In genomic region chr3:129481225-129481782, GRCh38 we compare ENCODE assay signal across 13 cellular contexts. TPM values are rescaled to one million over a fixed set of nuclear protein-coding genes. Genes with fewer than 3 reads are reported as not detected.
DNase-seq lines count a peak whose midpoint lies in the region; ATAC-seq and TF ChIP-seq lines count a peak whose summit lies in the region.
"Not testable (repeated sequence)": the region's sequence is repeated elsewhere in the genome, so short reads cannot be mapped to it uniquely, and the experiment has no call there.
"Had no signal": no experiment of that assay in that cellular context is flagged by ENCODE, and none has a peak within 500 bp of the region (broad histone marks: within the 10 kb centered on the region; RNA-seq: fewer than 3 reads in every experiment).

No MANE protein-coding gene starts in this region.

- peaks cover 61% of the 10 kb centered on the region for H3K36me3 Mint-ChIP-seq in CD8-positive, alpha-beta T cell

- 43% methylated on average over 6 of the region's 11 CpGs for WGBS in mammary epithelial cell (ENCODE audit: low coverage, missing lambda C conversion rate)
- 90% methylated on average over 8 of the region's 11 CpGs for WGBS in thymus

- peak overlapping the region; percentile 61 for H2AFZ ChIP-seq in mammary epithelial cell (ENCODE audit: low read depth, low read length)
- H2AFZ ChIP-seq in parathyroid adenoma, result not testable (repeated sequence)

- peak overlapping the region; percentile 35 for H3K27ac ChIP-seq in CD8-positive, alpha-beta T cell (ENCODE audit: low read depth, low read length)
- H3K27ac ChIP-seq in Peyer's patch (peak overlapping the region in 3 of 4 donors; percentile 30 to 60 (median 54)), mammary epithelial cell (ENCODE audit: insufficient read depth, low read depth, low read length) (peak overlapping the region; percentile 85), left lung (peak overlapping the region; percentile 47 to 58), parathyroid adenoma (peak overlapping the region; percentile 53), thymus (ENCODE audit: low read depth) (peak overlapping the region; percentile 53)

- not testable (repeated sequence) for H3K9me3 Mint-ChIP-seq in CD8-positive, alpha-beta T cell

- peak overlapping the region; percentile 46 for H3K4me2 ChIP-seq in mammary epithelial cell (ENCODE audit: insufficient read depth, low read depth, low read length)
- not testable (repeated sequence) for H3K4me2 ChIP-seq in parathyroid adenoma (ENCODE audit: low read length)

- not testable (repeated sequence) for H3K4me3 ChIP-seq in CD8-positive, alpha-beta T cell (ENCODE audit: low read depth, low read length); Peyer's patch; mammary epithelial cell (replicated peaks in 1 of 3; ENCODE audit: insufficient read depth in 1 of 3, low read depth in 2 of 3, low read length in 3 of 3); fibroblast of mammary gland (ENCODE audit: control insufficient read depth, low read depth, low read length); left lung; parathyroid adenoma (ENCODE audit: low read depth, low read length); thymus (ENCODE audit: low read length)

- dilution Hi-C loops in mammary epithelial cell (cut with HindIII; ENCODE audit: low sequenced_read_pairs), result not testable (repeated sequence)

- H3K36me3 ChIP-seq in CD8-positive, alpha-beta T cell (ENCODE audit: insufficient read depth, low read length); mammary epithelial cell (ENCODE audit: insufficient read depth, low read length); parathyroid adenoma (ENCODE audit: control insufficient read depth, insufficient read depth, low read length): not testable (repeated sequence)
- peaks cover 0 to 37% (median 0%) of the 10 kb centered on the region in 3 donors for H3K36me3 ChIP-seq in Peyer's patch
- peaks cover 0 to 74% of the 10 kb centered on the region in 2 donors for H3K36me3 ChIP-seq in left lung
- peaks cover 62% of the 10 kb centered on the region for H3K36me3 ChIP-seq in thymus (ENCODE audit: control insufficient read depth, insufficient read depth)

- not testable (repeated sequence) for H3K4me1 Mint-ChIP-seq in CD8-positive, alpha-beta T cell (ENCODE audit: low read depth)

- intact Hi-C loops in CD8-positive, alpha-beta T cell (cut with DNase I, micrococcal nuclease); mammary epithelial cell (cut with micrococcal nuclease); left lung (cut with DNase I): not testable (repeated sequence)

- H3K4me3 Mint-ChIP-seq in CD8-positive, alpha-beta T cell, result not testable (repeated sequence)

- POLR2A ChIA-PET in CD8-positive, alpha-beta T cell (lab: Charles Lee), result interaction anchor here (1.0 kb wide), 1 partner anchor 42 kb away, joined by 3 read pairs; the partner anchor contains the start of genes IFT122 and MBD4

- TF ChIP-seq POLR2A in Peyer's patch (IDR thresholded peaks at IDR 0.05), result not testable (repeated sequence)

- not testable (repeated sequence) for ATAC-seq in CD8-positive, alpha-beta T cell; left lung

- not testable (repeated sequence) for H3K27me3 Mint-ChIP-seq in CD8-positive, alpha-beta T cell (ENCODE audit: low read depth)

- H3K27me3 ChIP-seq in CD8-positive, alpha-beta T cell (ENCODE audit: insufficient read depth, low read length); Peyer's patch; mammary epithelial cell (ENCODE audit: insufficient read depth, low read length); left lung; parathyroid adenoma (ENCODE audit: control insufficient read depth, insufficient read depth, low read length); thymus (ENCODE audit: control insufficient read depth, insufficient read depth): not testable (repeated sequence)

- H3K79me2 ChIP-seq in mammary epithelial cell (ENCODE audit: insufficient read depth, low read length); parathyroid adenoma: not testable (repeated sequence)

- not testable (repeated sequence) for H4K20me1 ChIP-seq in mammary epithelial cell (ENCODE audit: insufficient read depth, low read length)

- peak overlapping the region; percentile 63 for H3K9ac ChIP-seq in mammary epithelial cell (ENCODE audit: insufficient read depth, low read length)
- not testable (repeated sequence) for H3K9ac ChIP-seq in parathyroid adenoma

- peaks cover 10% of the 10 kb centered on the region for H3K4me1 ChIP-seq in CD8-positive, alpha-beta T cell (ENCODE audit: insufficient read depth, low read length)
- H3K4me1 ChIP-seq in Peyer's patch; thymus (ENCODE audit: control insufficient read depth, insufficient read depth, low read length): not testable (repeated sequence)
- H3K4me1 ChIP-seq in mammary epithelial cell (ENCODE audit: insufficient read depth, low read length) (peaks cover 39% of the 10 kb centered on the region), left lung (peaks cover 15 to 35% of the 10 kb centered on the region in 2 donors), parathyroid adenoma (peaks cover 15% of the 10 kb centered on the region)

- CTCF ChIA-PET in CD8-positive, alpha-beta T cell (lab: Charles Lee), result interaction anchor here (1.2 to 3.2 kb wide), 2 partner anchors 9 to 146 kb away, joined by 4 to 20 read pairs; no protein-coding TSS in a partner anchor
- CTCF ChIA-PET in mammary epithelial cell (lab: Charles Lee; ENCODE audit: low non-redundant PET), result not testable (repeated sequence)

- not testable (repeated sequence) for BruUV-seq in mammary epithelial cell (replicated peaks; lab: Mats Ljungman, UMichigan)

- not testable (repeated sequence) for H3K9me3 ChIP-seq in CD8-positive, alpha-beta T cell (ENCODE audit: low read length); Peyer's patch; mammary epithelial cell (replicated peaks; ENCODE audit: insufficient read depth, low read length); left lung; parathyroid adenoma (ENCODE audit: control insufficient read depth, low read length); thymus (ENCODE audit: control insufficient read depth)

- not testable (repeated sequence) for DNase-seq in CD8-positive, alpha-beta T cell; Peyer's patch; mammary epithelial cell; left lung
- peak; percentile 39 for DNase-seq in activated effector memory CD4-positive, alpha-beta T cell treated with anti-CD3 and anti-CD28 coated beads, Interleukin-2, amount 50 U/mL, for 16 hours
- DNase-seq in fibroblast of mammary gland (ENCODE audit: low read depth), result peak; percentile 55

- not testable (repeated sequence) for TF ChIP-seq CTCF in CD8-positive, alpha-beta T cell (IDR thresholded peaks at IDR 0.05); Peyer's patch (IDR thresholded peaks at IDR 0.05); fibroblast of mammary gland (conservative IDR thresholded peaks at IDR 0.05; ENCODE audit: control insufficient read depth, insufficient read depth, low read depth, low read length); left lung (IDR thresholded peaks at IDR 0.05); parathyroid adenoma (IDR thresholded peaks at IDR 0.05)
- TF ChIP-seq CTCF in mammary epithelial cell (conservative IDR thresholded peaks at IDR 0.05 in 1 of 2, IDR thresholded peaks at IDR 0.05 in 1 of 2; ENCODE audit: extremely low read depth in 1 of 2, insufficient read depth in 1 of 2, low read depth in 1 of 2, low read length in 2 of 2), result peak in 1 of 2 donors; percentile 7

- peak overlapping the region; percentile 87 for H3K27ac Mint-ChIP-seq in CD8-positive, alpha-beta T cell

- in situ Hi-C loops in mammary epithelial cell (cut with MboI; ENCODE audit: low sequenced_read_pairs in 2 of 2), result loop anchor here in 1 of 2 donors (25.0 kb wide), 1 partner anchor 456 kb away; no protein-coding TSS in a partner anchor

RNA-seq across cellular contexts. Expression of gene IFT122, which starts 41.3 kb away (rescaled TPM):
- 10 to 100 TPM; 14.7 to 16.9 TPM for total RNA-seq in CD8-positive, alpha-beta T cell
- total RNA-seq in Peyer's patch, result 10 to 100 TPM; 10.9 to 85.0 (median 26.4) TPM
- total RNA-seq in mammary epithelial cell, result 10 to 100 TPM; 14.7 to 17.2 TPM
- 11.9 TPM for polyA plus RNA-seq in mammary epithelial cell
- 71.8 TPM for polyA minus RNA-seq in mammary epithelial cell
- total RNA-seq in left lung, result 10 to 100 TPM; 21.2 to 35.4 TPM
- 10.0 TPM for polyA plus RNA-seq in thymus

RNA-seq across cellular contexts. Expression of gene MBD4, which starts 41.6 kb away (rescaled TPM):
- total RNA-seq in CD8-positive, alpha-beta T cell, result 10 to 100 TPM; 48.5 to 51.8 TPM
- total RNA-seq in Peyer's patch (100 to 1,000 TPM in 1 of 4 donors, 10 to 100 TPM in 3; 19.8 to 106 (median 38.3) TPM), mammary epithelial cell (10 to 100 TPM; 35.0 to 35.8 TPM), left lung (10 to 100 TPM; 29.9 to 47.9 TPM)
- polyA plus RNA-seq in mammary epithelial cell (20.6 TPM), thymus (28.8 TPM)
- polyA minus RNA-seq in mammary epithelial cell, result 35.2 TPM

RNA-seq across cellular contexts. Expression of gene RHO, which starts 47.1 kb away (rescaled TPM):
- total RNA-seq in CD8-positive, alpha-beta T cell, result not detected
- total RNA-seq in Peyer's patch (not detected), mammary epithelial cell (not detected), left lung (not detected)
- polyA plus RNA-seq in mammary epithelial cell (not detected), thymus (0.07 TPM)
- not detected for polyA minus RNA-seq in mammary epithelial cell
- total RNA-seq: activated T-cell treated with anti-CD3 and anti-CD28 coated beads, Interleukin-2, amount 50 U/mL, for 4 hours; dermis microvascular lymphatic vessel endothelial cell; PC-3 had no signal
- polyA plus RNA-seq: AG04450, small intestine had no signal

RNA-seq across cellular contexts. Expression of gene EFCAB12, which starts 52.9 kb away (rescaled TPM):
- 1 to 10 TPM; 2.3 to 3.1 TPM for total RNA-seq in CD8-positive, alpha-beta T cell
- total RNA-seq in Peyer's patch (under 1 TPM in 1 of 4 donors, not detected in 3; 0.54 TPM), mammary epithelial cell (under 1 TPM; under 0.01 to 0.99 TPM), left lung (1 to 10 TPM in 1 of 2 donors, under 1 TPM in 1; 0.47 to 3.5 TPM)
- polyA plus RNA-seq in mammary epithelial cell (0.23 TPM), thymus (0.37 TPM)
- polyA minus RNA-seq in mammary epithelial cell, result not detected

Comparison
In these comparisons a context has a peak if more than half of its experiments do, and no peak if none do; other contexts are left out.
1. H3K27ac ChIP-seq: peak in every context shown above with its lines; median percentile 85 in mammary epithelial cell; 54 in Peyer's patch; 53 in parathyroid adenoma; 53 in thymus; 52 in left lung; 35 in CD8-positive, alpha-beta T cell.